Comparison of ENCODE assay signal across 18 cellular contexts in genomic region chr1:28950449-28950848, GRCh38. TPM values are rescaled to one million over a fixed set of nuclear protein-coding genes. Genes with fewer than 3 reads are reported as not detected.
A peak's percentile ranks its signal among the peaks of the same experiment; 100 is the strongest.
DNase-seq lines count a peak whose midpoint lies in the region; ATAC-seq and TF ChIP-seq lines count a peak whose summit lies in the region.
"Had no signal": no experiment of that assay in that cellular context is flagged by ENCODE, and none has a peak within 500 bp of the region (broad histone marks: within the 10 kb centered on the region; RNA-seq: fewer than 3 reads in every experiment).

No MANE protein-coding gene starts in this region.

- H3K9ac ChIP-seq in mammary epithelial cell (ENCODE audit: insufficient read depth, low read length): no peak overlapping the region
- H3K9ac ChIP-seq: BLaER1 treated with 17β-estradiol and CSF1 and Interleukin-3, amounts not matched to agents 10 nM and 100 nM had no signal

- no peaks in the 10 kb centered on the region for H3K27me3 ChIP-seq in mammary epithelial cell (ENCODE audit: insufficient read depth, low read length)
- H3K27me3 ChIP-seq: BLaER1 treated with 17β-estradiol and CSF1 and Interleukin-3, amounts not matched to agents 10 nM and 100 nM; MG63 had no signal

- no peaks in the 10 kb centered on the region for H3K36me3 ChIP-seq in mammary epithelial cell (ENCODE audit: insufficient read depth, low read length)
- H3K36me3 ChIP-seq: MG63, prostate gland had no signal

- no peak overlapping the region for H3K4me3 ChIP-seq in mammary epithelial cell (replicated peaks in 1 of 3; ENCODE audit: insufficient read depth in 1 of 3, low read depth in 2 of 3, low read length in 3 of 3)
- H3K4me3 ChIP-seq: BLaER1 treated with 17β-estradiol and CSF1 and Interleukin-3, amounts not matched to agents 10 nM and 100 nM; MG63; prostate gland had no signal

- intact Hi-C loops in mammary epithelial cell (cut with micrococcal nuclease): no loop called here

- ATAC-seq in activated naive CD4-positive, alpha-beta T cell treated with anti-CD3 and anti-CD28 coated beads, Interleukin-2, amount 50 U/mL, for 72 hours: no peak
- no peak for ATAC-seq in GM19328 (IDR thresholded peaks at IDR 0.05; ENCODE audit: unreplicated experiment)
- ATAC-seq: left ventricle myocardium superior had no signal

- H3K4me2 ChIP-seq in mammary epithelial cell (ENCODE audit: insufficient read depth, low read depth, low read length): no peak overlapping the region
- H3K4me2 ChIP-seq: BLaER1 treated with 17β-estradiol and CSF1 and Interleukin-3, amounts not matched to agents 10 nM and 100 nM had no signal

- dilution Hi-C loops in mammary epithelial cell (cut with HindIII; ENCODE audit: low sequenced_read_pairs): no loop called here

- H2AFZ ChIP-seq in mammary epithelial cell (ENCODE audit: low read depth, low read length): no peak overlapping the region

- no peaks in the 10 kb centered on the region for H3K9me3 Mint-ChIP-seq in activated naive CD4-positive, alpha-beta T cell treated with anti-CD3 and anti-CD28 coated beads, Interleukin-2, amount 50 U/mL, for 24 hours
- no peaks in the 10 kb centered on the region for H3K9me3 Mint-ChIP-seq in activated naive CD4-positive, alpha-beta T cell treated with anti-CD3 and anti-CD28 coated beads, Interleukin-2, amount 50 U/mL, for 72 hours
- no peaks in the 10 kb centered on the region for H3K9me3 Mint-ChIP-seq in activated naive CD8-positive, alpha-beta T cell treated with anti-CD3 and anti-CD28 coated beads for 36 hours
- no peaks in the 10 kb centered on the region for H3K9me3 Mint-ChIP-seq in neural crest cell
- H3K9me3 Mint-ChIP-seq: dendritic cell treated with granulocyte-macrophage colony-stimulating factor and Interleukin-4, amounts not matched to agents 40 ng/mL and 50 ng/mL, for 4 days had no signal

- in situ Hi-C loops in mammary epithelial cell (cut with MboI; ENCODE audit: low sequenced_read_pairs in 2 of 2): no loop called here

- H3K36me3 Mint-ChIP-seq in activated naive CD4-positive, alpha-beta T cell treated with anti-CD3 and anti-CD28 coated beads, Interleukin-2, amount 50 U/mL, for 24 hours: peaks cover 9% of the 10 kb centered on the region
- peaks cover 0 to 13% of the 10 kb centered on the region in 2 donors for H3K36me3 Mint-ChIP-seq in activated naive CD4-positive, alpha-beta T cell treated with anti-CD3 and anti-CD28 coated beads, Interleukin-2, amount 50 U/mL, for 72 hours
- peaks cover 3% of the 10 kb centered on the region for H3K36me3 Mint-ChIP-seq in activated naive CD8-positive, alpha-beta T cell treated with anti-CD3 and anti-CD28 coated beads for 36 hours
- peaks cover 3% of the 10 kb centered on the region for H3K36me3 Mint-ChIP-seq in neural crest cell (ENCODE audit: low read depth)

- BruUV-seq in mammary epithelial cell (replicated peaks; lab: Mats Ljungman, UMichigan): no TSS peak

- H4K20me1 ChIP-seq in mammary epithelial cell (ENCODE audit: insufficient read depth, low read length): no peaks in the 10 kb centered on the region

- peaks cover 68% of the 10 kb centered on the region for H3K4me1 Mint-ChIP-seq in activated naive CD4-positive, alpha-beta T cell treated with anti-CD3 and anti-CD28 coated beads, Interleukin-2, amount 50 U/mL, for 24 hours
- H3K4me1 Mint-ChIP-seq in activated naive CD8-positive, alpha-beta T cell treated with anti-CD3 and anti-CD28 coated beads for 36 hours: peaks cover 23% of the 10 kb centered on the region
- H3K4me1 Mint-ChIP-seq in neural crest cell: peaks cover 10% of the 10 kb centered on the region

- H3K79me2 ChIP-seq in mammary epithelial cell (ENCODE audit: insufficient read depth, low read length): no peaks in the 10 kb centered on the region

- H3K4me1 ChIP-seq in mammary epithelial cell (ENCODE audit: insufficient read depth, low read length): no peaks in the 10 kb centered on the region
- H3K4me1 ChIP-seq: BLaER1 treated with 17β-estradiol and CSF1 and Interleukin-3, amounts not matched to agents 10 nM and 100 nM; prostate gland had no signal

- TF ChIP-seq CTCF in neural crest cell (conservative IDR thresholded peaks at IDR 0.05) (no peak), mammary epithelial cell (conservative IDR thresholded peaks at IDR 0.05 in 1 of 2, IDR thresholded peaks at IDR 0.05 in 1 of 2; ENCODE audit: extremely low read depth in 1 of 2, insufficient read depth in 1 of 2, low read depth in 1 of 2, low read length in 2 of 2) (no peak)

- no peaks in the 10 kb centered on the region for H3K27me3 Mint-ChIP-seq in activated naive CD4-positive, alpha-beta T cell treated with anti-CD3 and anti-CD28 coated beads, Interleukin-2, amount 50 U/mL, for 24 hours
- no peaks in the 10 kb centered on the region for H3K27me3 Mint-ChIP-seq in activated naive CD8-positive, alpha-beta T cell treated with anti-CD3 and anti-CD28 coated beads for 36 hours
- H3K27me3 Mint-ChIP-seq in neural crest cell (ENCODE audit: low read depth): no peaks in the 10 kb centered on the region
- H3K27me3 Mint-ChIP-seq: dendritic cell treated with granulocyte-macrophage colony-stimulating factor and Interleukin-4, amounts not matched to agents 40 ng/mL and 50 ng/mL, for 4 days had no signal

- no peak overlapping the region for H3K27ac ChIP-seq in mammary epithelial cell (ENCODE audit: insufficient read depth, low read depth, low read length)

- H3K27ac Mint-ChIP-seq in activated naive CD4-positive, alpha-beta T cell treated with anti-CD3 and anti-CD28 coated beads, Interleukin-2, amount 50 U/mL, for 24 hours: peak overlapping the region; percentile 77
- H3K27ac Mint-ChIP-seq in activated naive CD4-positive, alpha-beta T cell treated with anti-CD3 and anti-CD28 coated beads, Interleukin-2, amount 50 U/mL, for 72 hours: no peak overlapping the region
- H3K27ac Mint-ChIP-seq in activated naive CD8-positive, alpha-beta T cell treated with anti-CD3 and anti-CD28 coated beads for 36 hours: peak overlapping the region; percentile 34
- H3K27ac Mint-ChIP-seq in neural crest cell (ENCODE audit: unreplicated experiment): peak overlapping the region; percentile 11
- H3K27ac Mint-ChIP-seq: dendritic cell treated with granulocyte-macrophage colony-stimulating factor and Interleukin-4, amounts not matched to agents 40 ng/mL and 50 ng/mL, for 4 days had no signal

- CTCF ChIA-PET in mammary epithelial cell (lab: Charles Lee; ENCODE audit: low non-redundant PET): no interaction called here

- no peaks in the 10 kb centered on the region for H3K9me3 ChIP-seq in mammary epithelial cell (replicated peaks; ENCODE audit: insufficient read depth, low read length)
- H3K9me3 ChIP-seq: MG63, prostate gland had no signal

- no peak for DNase-seq in activated naive CD4-positive, alpha-beta T cell treated with anti-CD3 and anti-CD28 coated beads, Interleukin-2, amount 50 U/mL, for 72 hours (ENCODE audit: low spot score in 2 of 2)
- DNase-seq in NCI-H446 (lab: John Stamatoyannopoulos, UW) (peak; percentile 28 to 76), neural crest cell (ENCODE audit: low read depth, low spot score) (no peak), mammary epithelial cell (no peak)
- no peak for DNase-seq in activated naive CD8-positive, alpha-beta T cell treated with anti-CD3 and anti-CD28 coated beads for 36 hours
- DNase-seq in stimulated activated CD4-positive, alpha-beta T cell treated with anti-CD3 and anti-CD28 coated beads, Interleukin-2, amount 100 ng/mL, for 48 hours: no peak
- DNase-seq: activated CD8-positive, alpha-beta memory T cell treated with anti-CD3 and anti-CD28 coated beads, Interleukin-2, amount 50 U/mL, for 48 hours; activated effector memory CD4-positive, alpha-beta T cell treated with Interleukin-2 at 50 U/mL for 16 hours; amniotic stem cell; H7; left ventricle myocardium superior; MG63; NCI-H1417 had no signal

- H3K4me3 Mint-ChIP-seq in activated naive CD4-positive, alpha-beta T cell treated with anti-CD3 and anti-CD28 coated beads, Interleukin-2, amount 50 U/mL, for 24 hours: no peak overlapping the region
- no peak overlapping the region for H3K4me3 Mint-ChIP-seq in activated naive CD8-positive, alpha-beta T cell treated with anti-CD3 and anti-CD28 coated beads for 36 hours
- no peak overlapping the region for H3K4me3 Mint-ChIP-seq in neural crest cell
- H3K4me3 Mint-ChIP-seq: dendritic cell treated with granulocyte-macrophage colony-stimulating factor and Interleukin-4, amounts not matched to agents 40 ng/mL and 50 ng/mL, for 4 days had no signal

RNA-seq across cellular contexts. Expression of gene EPB41, which starts 36.1 kb away (rescaled TPM):
- 10 to 100 TPM; 60.5 to 83.4 TPM for total RNA-seq in activated naive CD4-positive, alpha-beta T cell treated with anti-CD3 and anti-CD28 coated beads, Interleukin-2, amount 50 U/mL, for 72 hours
- total RNA-seq in activated naive CD8-positive, alpha-beta T cell treated with anti-CD3 and anti-CD28 coated beads for 36 hours: 10 to 100 TPM; 77.1 to 86.7 TPM
- total RNA-seq in neural crest cell (108 and 119 TPM in 2 replicates), mammary epithelial cell (10 to 100 TPM; 20.6 to 23.7 TPM)
- polyA plus RNA-seq in mammary epithelial cell: 9.6 TPM
- polyA minus RNA-seq in mammary epithelial cell: 27.8 TPM

Comparison
In these comparisons a context has a peak if more than half of its experiments do, and no peak if none do; other contexts are left out.
1. H3K27ac Mint-ChIP-seq: peak in activated naive CD4-positive, alpha-beta T cell treated with anti-CD3 and anti-CD28 coated beads, Interleukin-2, amount 50 U/mL, for 24 hours (single experiment), activated naive CD8-positive, alpha-beta T cell treated with anti-CD3 and anti-CD28 coated beads for 36 hours (single experiment) and neural crest cell (single experiment); none in activated naive CD4-positive, alpha-beta T cell treated with anti-CD3 and anti-CD28 coated beads, Interleukin-2, amount 50 U/mL, for 72 hours (0 of 2).
2. DNase-seq: peak in NCI-H446 (2 of 2); none in activated naive CD4-positive, alpha-beta T cell treated with anti-CD3 and anti-CD28 coated beads, Interleukin-2, amount 50 U/mL, for 72 hours (0 of 2), activated naive CD8-positive, alpha-beta T cell treated with anti-CD3 and anti-CD28 coated beads for 36 hours (single experiment), neural crest cell (single experiment), mammary epithelial cell (single experiment) and stimulated activated CD4-positive, alpha-beta T cell treated with anti-CD3 and anti-CD28 coated beads, Interleukin-2, amount 100 ng/mL, for 48 hours (0 of 2).